Comparison of ENCODE assay signal across 8 cellular contexts in the genomic region with DNA sequence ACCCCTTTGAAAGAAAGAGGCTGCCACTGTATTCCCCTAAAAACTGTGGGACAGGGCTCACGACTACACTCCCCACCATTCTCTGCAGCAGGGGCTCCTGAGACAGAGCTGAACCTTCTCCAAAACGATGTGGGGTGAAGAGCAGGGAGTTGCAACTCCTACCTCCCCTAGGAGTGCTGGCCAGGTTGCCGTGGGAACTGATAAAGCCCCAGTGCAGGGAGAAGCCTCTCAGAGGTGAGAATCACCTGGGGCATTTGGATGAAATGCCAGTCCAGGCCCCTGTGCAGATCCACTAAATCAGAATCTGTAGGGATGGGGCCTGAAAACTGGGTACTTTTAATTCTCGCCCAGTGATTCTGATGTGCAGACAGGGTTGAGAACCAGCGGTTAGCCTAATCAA. TPM values are rescaled to one million over a fixed set of nuclear protein-coding genes. Genes with fewer than 3 reads are reported as not detected.
DNase-seq lines count a peak whose midpoint lies in the region; ATAC-seq and TF ChIP-seq lines count a peak whose summit lies in the region.

No MANE protein-coding gene starts in this region.

- POLR2A ChIA-PET in OCI-LY7 (lab: Charles Lee), result interaction anchor here (0.8 to 2.8 kb wide), 6 partner anchors 10 to 371 kb away, joined by 3 to 6 read pairs (median 4); partner anchors contain the start of gene INTS6

- peak overlapping the region; percentile 79; the same call in 1 of the 2 replicates for H2AFZ ChIP-seq in OCI-LY7 (ENCODE audit: low read length)

- H3K9me3 ChIP-seq in OCI-LY7 (ENCODE audit: low read length), result no peaks in the 10 kb centered on the region

- no peaks in the 10 kb centered on the region for H3K9me2 ChIP-seq in OCI-LY7 (ENCODE audit: insufficient read depth, low read length)

- 0 out of 2 replicates have a peak, but pooled peaks cover 8% of the 10 kb centered on the region for H3K36me3 ChIP-seq in OCI-LY7 (ENCODE audit: insufficient read depth, low read length)

- H3K79me2 ChIP-seq in OCI-LY7 (ENCODE audit: insufficient read depth, low read depth, low read length), result peaks cover 10% of the 10 kb centered on the region; the same call in 1 of the 2 replicates

- H3K4me1 ChIP-seq in OCI-LY7 (ENCODE audit: insufficient read depth, low read length, poor library complexity, severe bottlenecking), result peaks cover 77% of the 10 kb centered on the region

- H3K4me3 ChIP-seq in GM08714 (ENCODE audit: low read length) (peak overlapping the region; percentile 79; the same call in 1 of the 2 replicates), OCI-LY7 (ENCODE audit: low read depth, low read length, poor library complexity, severe bottlenecking) (peak overlapping the region; percentile 84), epithelial cell of proximal tubule (ENCODE audit: low read depth, low read length) (peak overlapping the region; percentile 82)

- peak overlapping the region; percentile 86 for H3K4me2 ChIP-seq in OCI-LY7 (ENCODE audit: low read length)

- DNase-seq in OCI-LY7 (ENCODE audit: low spot score), result no peak
- DNase-seq in epithelial cell of proximal tubule (ENCODE audit: low read depth), result no peak
- DNase-seq in omental fat pad (ENCODE audit: low spot score), result no peak
- no peak for DNase-seq in NCI-H526 treated with DMSO at 0.1 percent for 48 hours (lab: John Stamatoyannopoulos, UW)
- DNase-seq in NCI-H2196 treated with DMSO at 0.1 percent for 48 hours (lab: John Stamatoyannopoulos, UW; ENCODE audit: unreplicated experiment), result no peak

- TF ChIP-seq CTCF in OCI-LY7 (conservative IDR thresholded peaks at IDR 0.05; ENCODE audit: low read length) (no peak), epithelial cell of proximal tubule (conservative IDR thresholded peaks at IDR 0.05; ENCODE audit: low read depth, low read length) (no peak), omental fat pad (IDR thresholded peaks at IDR 0.05) (no peak)

- BruUV-seq in OCI-LY7 (replicated peaks; lab: Mats Ljungman, UMichigan), result no TSS peak

- ATAC-seq in omental fat pad (ENCODE audit: low FRiP score) (peak; percentile 0), GM18502 (IDR thresholded peaks at IDR 0.05; ENCODE audit: poor library complexity, unreplicated experiment) (no peak), GM21390 (IDR thresholded peaks at IDR 0.05; ENCODE audit: unreplicated experiment) (no peak)

- peak overlapping the region; percentile 67 for H3K27ac ChIP-seq in OCI-LY7 (ENCODE audit: low read depth, low read length, poor library complexity, severe bottlenecking)

- intact Hi-C loops in OCI-LY7 (cut with micrococcal nuclease; ENCODE audit: unreplicated experiment), result no loop called here

- H4K20me1 ChIP-seq in OCI-LY7 (ENCODE audit: insufficient read depth, low read length), result no peaks in the 10 kb centered on the region

- CTCF ChIA-PET in OCI-LY7 (lab: Charles Lee; ENCODE audit: unreplicated experiment), result interaction anchor here (0.7 kb wide), 1 partner anchor 29 kb away, joined by 3 read pairs; no protein-coding TSS in a partner anchor

RNA-seq across cellular contexts. Expression of gene DHRS12, which starts 0.9 kb away (rescaled TPM):
- total RNA-seq in OCI-LY7 (2014; rRNA removed; shearing (Covaris generic)), result 3.4 and 3.5 TPM in 2 replicates
- total RNA-seq in OCI-LY7 (2022) (11.9 and 12.5 TPM in 2 replicates), epithelial cell of proximal tubule (2.4 and 5.5 TPM in 2 replicates), omental fat pad (10 to 100 TPM; 11.8 to 22.2 (median 17.4) TPM)

RNA-seq across cellular contexts. Expression of gene TMEM272, which starts 42.0 kb away (rescaled TPM):
- 0.41 and 0.75 TPM in 2 replicates for total RNA-seq in OCI-LY7 (2014; rRNA removed; shearing (Covaris generic))
- total RNA-seq in OCI-LY7 (2022) (0.46 and 0.90 TPM in 2 replicates), epithelial cell of proximal tubule (not detected in 2 replicates), omental fat pad (under 1 TPM in 3 of 4 donors, not detected in 1; 0.13 to 0.74 (median 0.16) TPM)

RNA-seq across cellular contexts. Expression of gene CCDC70, which starts 58.8 kb away (rescaled TPM):
- not detected in 2 replicates for total RNA-seq in OCI-LY7 (2014; rRNA removed; shearing (Covaris generic))
- total RNA-seq in OCI-LY7 (2022), result not detected in 2 replicates
- not detected in 2 replicates for total RNA-seq in epithelial cell of proximal tubule
- not detected for total RNA-seq in omental fat pad
